18 cellular contexts compared by ENCODE assay signal in genomic region chr4:146267826-146268225, GRCh38. TPM values are rescaled to one million over a fixed set of nuclear protein-coding genes. Genes with fewer than 3 reads are reported as not detected.
DNase-seq lines count a peak whose midpoint lies in the region; ATAC-seq, FAIRE-seq and TF ChIP-seq lines count a peak whose summit lies in the region.
"Had no signal": no experiment of that assay in that cellular context is flagged by ENCODE, and none has a peak within 500 bp of the region (broad histone marks: within the 10 kb centered on the region; RNA-seq: fewer than 3 reads in every experiment).

No MANE protein-coding gene starts in this region.

- H2AFZ ChIP-seq in hepatocyte: no peak overlapping the region
- H2AFZ ChIP-seq: GM23338 had no signal

- peak in 1 of 3 donors; percentile 21 for DNase-seq in right cardiac atrium
- DNase-seq in left ventricle myocardium superior: no peak
- no peak for DNase-seq in body of pancreas
- no peak for DNase-seq in occipital lobe (lab: John Stamatoyannopoulos, UW)
- no peak for DNase-seq in hepatocyte (ENCODE audit: low spot score)
- DNase-seq in nephron progenitor cell: no peak
- no peak for DNase-seq in kidney
- DNase-seq: AML-193; Caco-2; CD8-positive, alpha-beta memory T cell; DND-41; GDM1; H9 had no signal

- H3K9ac ChIP-seq in kidney (ENCODE audit: low read length in 2 of 2): no peak overlapping the region
- H3K9ac ChIP-seq: BLaER1 had no signal

- no peak for TF ChIP-seq EP300 in gastroesophageal sphincter (IDR thresholded peaks at IDR 0.05)

- H3K4me1 ChIP-seq in right cardiac atrium (ENCODE audit: control insufficient read depth, insufficient read depth, low read length) (no peaks in the 10 kb centered on the region), body of pancreas (no peaks in the 10 kb centered on the region), gastroesophageal sphincter (no peaks in the 10 kb centered on the region), hepatocyte (ENCODE audit: insufficient read depth) (no peaks in the 10 kb centered on the region), kidney (ENCODE audit: control insufficient read depth in 1 of 2, insufficient read depth in 1 of 2, low read depth in 1 of 2, low read length in 2 of 2) (no peaks in the 10 kb centered on the region)
- H3K4me1 ChIP-seq: Caco-2 had no signal

- H3K27me3 ChIP-seq in right cardiac atrium (ENCODE audit: control insufficient read depth, insufficient read depth) (no peaks in the 10 kb centered on the region), body of pancreas (no peaks in the 10 kb centered on the region), gastroesophageal sphincter (no peaks in the 10 kb centered on the region), hepatocyte (no peaks in the 10 kb centered on the region)
- H3K27me3 ChIP-seq: BLaER1 had no signal

- WGBS in right cardiac atrium: 56% methylated on average over 5 of the region's 5 CpGs
- WGBS in body of pancreas, 2 donors: 82 to 85% methylated on average over 5 of the region's 5 CpGs
- WGBS in gastroesophageal sphincter (ENCODE audit: low coverage in 1 of 2), 2 donors: 45 to 49% methylated on average over 4 to 5 of the region's 5 CpGs
- 87% methylated on average over 5 of the region's 5 CpGs for WGBS in hepatocyte (ENCODE audit: low lambda C conversion rate, missing lambda C conversion rate)

- H3K9me3 Mint-ChIP-seq in nephron progenitor cell: no peaks in the 10 kb centered on the region
- H3K9me3 Mint-ChIP-seq: CD8-positive, alpha-beta memory T cell; GM23338; H9 had no signal

- H3K27ac ChIP-seq in right cardiac atrium (ENCODE audit: low read length) (no peak overlapping the region), body of pancreas (no peak overlapping the region), gastroesophageal sphincter (no peak overlapping the region), hepatocyte (no peak overlapping the region), kidney (ENCODE audit: low read depth in 2 of 2, low read length in 2 of 2) (no peak overlapping the region)
- H3K27ac ChIP-seq: 22Rv1, BLaER1 had no signal

- TF ChIP-seq CTCF in body of pancreas (IDR thresholded peaks at IDR 0.05): no peak
- TF ChIP-seq CTCF in gastroesophageal sphincter (IDR thresholded peaks at IDR 0.05): no peak
- TF ChIP-seq CTCF in hepatocyte (IDR thresholded peaks at IDR 0.05; ENCODE audit: poor library complexity): no peak
- no peak for TF ChIP-seq CTCF in nephron progenitor cell (IDR thresholded peaks at IDR 0.05)
- no peak for TF ChIP-seq CTCF in kidney (IDR thresholded peaks at IDR 0.05; ENCODE audit: borderline replicate concordance, extremely low read depth, insufficient read depth)

- H3K27ac Mint-ChIP-seq in nephron progenitor cell: no peak overlapping the region
- H3K27ac Mint-ChIP-seq: CD8-positive, alpha-beta memory T cell; GM23338; H9 had no signal

- TF ChIP-seq POLR2A in body of pancreas (IDR thresholded peaks at IDR 0.05): no peak
- no peak for TF ChIP-seq POLR2A in gastroesophageal sphincter (IDR thresholded peaks at IDR 0.05)

- no peak for FAIRE-seq in kidney (lab: Jason Lieb, UNC)

- no peaks in the 10 kb centered on the region for H3K9me2 ChIP-seq in hepatocyte (replicated peaks; ENCODE audit: insufficient read depth)

- no peaks in the 10 kb centered on the region for H4K20me1 ChIP-seq in hepatocyte (ENCODE audit: insufficient read depth, poor library complexity, severe bottlenecking)
- H4K20me1 ChIP-seq: BLaER1 had no signal

- H3K4me3 ChIP-seq in right cardiac atrium (ENCODE audit: low read length): no peak overlapping the region
- H3K4me3 ChIP-seq in body of pancreas: no peak overlapping the region
- H3K4me3 ChIP-seq in gastroesophageal sphincter: no peak overlapping the region
- no peak overlapping the region for H3K4me3 ChIP-seq in hepatocyte
- H3K4me3 ChIP-seq in kidney (ENCODE audit: low read length in 2 of 2): no peak overlapping the region
- H3K4me3 ChIP-seq: BLaER1, GM23338 had no signal

- H3K36me3 Mint-ChIP-seq in nephron progenitor cell (ENCODE audit: low read depth): no peaks in the 10 kb centered on the region

- no peaks in the 10 kb centered on the region for H3K36me3 ChIP-seq in body of pancreas (replicated peaks in 1 of 2; ENCODE audit: insufficient read depth in 1 of 2, low read depth in 2 of 2)
- H3K36me3 ChIP-seq in gastroesophageal sphincter: peaks cover 0 to 1% of the 10 kb centered on the region in 2 donors
- no peaks in the 10 kb centered on the region for H3K36me3 ChIP-seq in hepatocyte (replicated peaks; ENCODE audit: insufficient read depth, low read depth)
- no peaks in the 10 kb centered on the region for H3K36me3 ChIP-seq in kidney (ENCODE audit: control insufficient read depth in 1 of 2, insufficient read depth in 2 of 2, low read length in 2 of 2)

- no peaks in the 10 kb centered on the region for H3K9me3 ChIP-seq in right cardiac atrium (ENCODE audit: control insufficient read depth, low read length)
- no peaks in the 10 kb centered on the region for H3K9me3 ChIP-seq in body of pancreas
- no peaks in the 10 kb centered on the region for H3K9me3 ChIP-seq in gastroesophageal sphincter
- H3K9me3 ChIP-seq in hepatocyte (ENCODE audit: low read depth): no peaks in the 10 kb centered on the region
- H3K9me3 ChIP-seq in kidney (ENCODE audit: control insufficient read depth in 1 of 2, low read length in 2 of 2): no peaks in the 10 kb centered on the region
- H3K9me3 ChIP-seq: BLaER1, Caco-2 had no signal

- no peaks in the 10 kb centered on the region for H3K27me3 Mint-ChIP-seq in nephron progenitor cell (ENCODE audit: low read depth, poor library complexity)
- H3K27me3 Mint-ChIP-seq: CD8-positive, alpha-beta memory T cell had no signal

- no peaks in the 10 kb centered on the region for H3K79me2 ChIP-seq in hepatocyte

- ATAC-seq in right cardiac atrium (peak; percentile 69 to 74), left ventricle myocardium superior (no peak), body of pancreas (peak; percentile 15), gastroesophageal sphincter (peak; percentile 67)
- ATAC-seq: GM23338 had no signal

- intact Hi-C loops in right cardiac atrium (cut with DNase I) (no loop called here), left ventricle myocardium superior (cut with micrococcal nuclease) (no loop called here), body of pancreas (cut with DNase I) (no loop called here), kidney (cut with DNase I) (no loop called here)

- no peaks in the 10 kb centered on the region for H3K4me1 Mint-ChIP-seq in nephron progenitor cell
- H3K4me1 Mint-ChIP-seq: CD8-positive, alpha-beta memory T cell had no signal

- H3K4me3 Mint-ChIP-seq in nephron progenitor cell: no peak overlapping the region
- H3K4me3 Mint-ChIP-seq: CD8-positive, alpha-beta memory T cell; GM23338; H9 had no signal

- no peak overlapping the region for H3K4me2 ChIP-seq in hepatocyte
- H3K4me2 ChIP-seq: BLaER1, GM23338 had no signal

RNA-seq across cellular contexts. Expression of gene REELD1, which starts 53.5 kb away (rescaled TPM):
- total RNA-seq in right cardiac atrium (under 1 TPM in 1 of 4 donors, not detected in 3; 0.17 TPM), left ventricle myocardium superior (not detected), body of pancreas (under 1 TPM in 1 of 2 donors, not detected in 1; 0.78 TPM), gastroesophageal sphincter (1 to 10 TPM in 1 of 4 donors, under 1 TPM in 1, not detected in 2; 0.78 to 1.4 TPM), occipital lobe (not detected), hepatocyte (not detected in 2 replicates), kidney (0.66 TPM)
- polyA plus RNA-seq in right cardiac atrium (0.18 TPM), hepatocyte (0.44 TPM in 1 of 2 replicates, not detected in the other), kidney (ENCODE audit: insufficient read depth, low read depth, low replicate concordance) (0.58 TPM)
- total RNA-seq: A673, Caco-2, GM23338, H9 had no signal
- polyA plus RNA-seq: CD8-positive, alpha-beta memory T cell had no signal
